In genomic region chr20:20317195-20318113, GRCh38 we compare ENCODE assay signal across 10 cellular contexts. TPM values are rescaled to one million over a fixed set of nuclear protein-coding genes. Genes with fewer than 3 reads are reported as not detected.
DNase-seq lines count a peak whose midpoint lies in the region; ATAC-seq and TF ChIP-seq lines count a peak whose summit lies in the region.
"Had no signal": no experiment of that assay in that cellular context is flagged by ENCODE, and none has a peak within 500 bp of the region (broad histone marks: within the 10 kb centered on the region; RNA-seq: fewer than 3 reads in every experiment).

No MANE protein-coding gene starts in this region.

- intact Hi-C loops in left ventricle myocardium inferior (cut with micrococcal nuclease), result no loop called here
- intact Hi-C loops in colonic mucosa (cut with DNase I), result no loop called here

- H4K20me1 ChIP-seq in Karpas-422 (ENCODE audit: insufficient read depth, low read depth, low read length), result no peaks in the 10 kb centered on the region

- peaks cover 6% of the 10 kb centered on the region for H3K4me1 ChIP-seq in Karpas-422 (ENCODE audit: low read length)
- peaks cover 11% of the 10 kb centered on the region for H3K4me1 ChIP-seq in left ventricle myocardium inferior
- no peaks in the 10 kb centered on the region for H3K4me1 ChIP-seq in colonic mucosa

- ATAC-seq in GM18508 (IDR thresholded peaks at IDR 0.05; ENCODE audit: insufficient read depth, unreplicated experiment) (peak; percentile 58), GM21786 (IDR thresholded peaks at IDR 0.05; ENCODE audit: unreplicated experiment) (peak; percentile 93)

- no peak overlapping the region for H3K27ac ChIP-seq in Karpas-422 (ENCODE audit: low read length)
- peak overlapping the region; percentile 36 for H3K27ac ChIP-seq in left ventricle myocardium inferior (replicated peaks)
- H3K27ac ChIP-seq in colonic mucosa, result no peak overlapping the region

- DNase-seq in Karpas-422 (peak; percentile 46), left ventricle myocardium inferior (no peak), NCI-H2029 treated with DMSO at 0.1 percent for 48 hours (lab: John Stamatoyannopoulos, UW) (no peak), colonic mucosa (no peak), NCI-H128 (lab: John Stamatoyannopoulos, UW; ENCODE audit: unreplicated experiment) (no peak)
- no peak for DNase-seq in activated T-cell treated with anti-CD3 and anti-CD28 coated beads, Interleukin-2, amount 50 U/mL, for 1 hour
- DNase-seq: NCI-H187 treated with DMSO at 0.1 percent for 48 hours had no signal

- no peak overlapping the region for H3K9ac ChIP-seq in Karpas-422 (ENCODE audit: low read length)
- H3K9ac ChIP-seq in colonic mucosa (ENCODE audit: low read depth in 2 of 2, low read length in 2 of 2), result no peak overlapping the region

- TF ChIP-seq CTCF in left ventricle myocardium inferior (IDR thresholded peaks at IDR 0.05; ENCODE audit: borderline replicate concordance) (no peak), colonic mucosa (IDR thresholded peaks at IDR 0.05) (no peak)

- no peaks in the 10 kb centered on the region for H3K9me3 ChIP-seq in Karpas-422 (ENCODE audit: low read length)
- H3K9me3 ChIP-seq in left ventricle myocardium inferior (replicated peaks), result peaks cover 9% of the 10 kb centered on the region
- no peaks in the 10 kb centered on the region for H3K9me3 ChIP-seq in colonic mucosa

- H3K36me3 ChIP-seq in Karpas-422 (ENCODE audit: insufficient read depth, low read length), result no peaks in the 10 kb centered on the region
- no peaks in the 10 kb centered on the region for H3K36me3 ChIP-seq in left ventricle myocardium inferior
- no peaks in the 10 kb centered on the region for H3K36me3 ChIP-seq in colonic mucosa

- H2AFZ ChIP-seq in Karpas-422 (ENCODE audit: low read length), result no peak overlapping the region

- H3K27me3 ChIP-seq in Karpas-422 (ENCODE audit: low read length) (no peaks in the 10 kb centered on the region), left ventricle myocardium inferior (ENCODE audit: low read depth) (no peaks in the 10 kb centered on the region), colonic mucosa (no peaks in the 10 kb centered on the region)

- no peaks in the 10 kb centered on the region for H3K79me2 ChIP-seq in Karpas-422 (ENCODE audit: low read length)

- no peak overlapping the region for H3K4me2 ChIP-seq in Karpas-422 (ENCODE audit: low read depth, low read length, poor library complexity, severe bottlenecking)

- no peaks in the 10 kb centered on the region for H3K9me2 ChIP-seq in Karpas-422 (replicated peaks; ENCODE audit: insufficient read depth, low read length)

- H3K4me3 ChIP-seq in Karpas-422 (ENCODE audit: low read length), result no peak overlapping the region
- H3K4me3 ChIP-seq in left ventricle myocardium inferior, result no peak overlapping the region
- H3K4me3 ChIP-seq in colonic mucosa, result no peak overlapping the region

RNA-seq across cellular contexts. Expression of gene INSM1, which starts 50.5 kb away (rescaled TPM):
- not detected in 2 replicates for total RNA-seq in Karpas-422 (2014; rRNA removed; shearing (Covaris generic); ENCODE audit: low replicate concordance)
- not detected for total RNA-seq in left ventricle myocardium inferior
- 1 to 10 TPM; 5.0 to 8.6 TPM for total RNA-seq in colonic mucosa
- total RNA-seq: pulmonary artery endothelial cell had no signal
